14 cellular contexts compared by ENCODE assay signal in genomic region chr12:92029136-92029535, GRCh38.
DNase-seq lines count a peak whose midpoint lies in the region; ATAC-seq and TF ChIP-seq lines count a peak whose summit lies in the region.
"Had no signal": no experiment of that assay in that cellular context is flagged by ENCODE, and none has a peak within 500 bp of the region (broad histone marks: within the 10 kb centered on the region; RNA-seq: fewer than 3 reads in every experiment).

No MANE protein-coding gene starts in this region.

- no peaks in the 10 kb centered on the region for H3K9me3 Mint-ChIP-seq in activated naive CD4-positive, alpha-beta T cell treated with anti-CD3 and anti-CD28 coated beads for 36 hours
- peaks cover 4% of the 10 kb centered on the region for H3K9me3 Mint-ChIP-seq in activated naive CD8-positive, alpha-beta T cell treated with anti-CD3 and anti-CD28 coated beads, Interleukin-2, amount 10 ng/mL, durations not matched to agents 7 days and 5 days
- H3K9me3 Mint-ChIP-seq in mesothelial cell of epicardium, result no peaks in the 10 kb centered on the region
- no peaks in the 10 kb centered on the region; the same call in 2 of the 3 replicates for H3K9me3 Mint-ChIP-seq in GM23338

- no peaks in the 10 kb centered on the region for H3F3A ChIP-seq in GM23338 (replicated peaks; ENCODE audit: low read depth)

- CTCF ChIA-PET in activated naive CD4-positive, alpha-beta T cell treated with anti-CD3 and anti-CD28 coated beads for 36 hours (lab: Charles Lee), result interaction anchor here (0.7 to 1.4 kb wide), 2 partner anchors 19 to 181 kb away, joined by 3 to 4 read pairs; no protein-coding TSS in a partner anchor

- no peaks in the 10 kb centered on the region for H3K79me2 ChIP-seq in GM23338 (replicated peaks; ENCODE audit: insufficient read depth)

- no peak overlapping the region for H3K4me3 ChIP-seq in upper lobe of left lung
- no peak overlapping the region for H3K4me3 ChIP-seq in GM23338

- H3K36me3 Mint-ChIP-seq in activated naive CD4-positive, alpha-beta T cell treated with anti-CD3 and anti-CD28 coated beads for 36 hours (ENCODE audit: low read depth), result peaks cover 5% of the 10 kb centered on the region
- peaks cover 25% of the 10 kb centered on the region for H3K36me3 Mint-ChIP-seq in activated naive CD8-positive, alpha-beta T cell treated with anti-CD3 and anti-CD28 coated beads, Interleukin-2, amount 10 ng/mL, durations not matched to agents 7 days and 5 days
- H3K36me3 Mint-ChIP-seq in mesothelial cell of epicardium (no peaks in the 10 kb centered on the region), GM23338 (ENCODE audit: low read depth) (no peaks in the 10 kb centered on the region)

- H3K27me3 ChIP-seq in upper lobe of left lung, result no peaks in the 10 kb centered on the region
- H3K27me3 ChIP-seq in GM23338 (ENCODE audit: insufficient read depth), result no peaks in the 10 kb centered on the region

- TF ChIP-seq POLR2A in upper lobe of left lung (IDR thresholded peaks at IDR 0.05), result no peak

- 98 to 100% methylated on average over 2 of the region's 2 CpGs for WGBS in upper lobe of left lung, 2 donors

- no peak overlapping the region; the same call in 1 of the 2 replicates for H2AFZ ChIP-seq in GM23338

- no peaks in the 10 kb centered on the region for H4K20me1 ChIP-seq in GM23338 (replicated peaks; ENCODE audit: insufficient read depth)

- DNase-seq in activated naive CD4-positive, alpha-beta T cell treated with anti-CD3 and anti-CD28 coated beads for 36 hours, result no peak
- no peak for DNase-seq in activated naive CD4-positive, alpha-beta T cell (lab: John Stamatoyannopoulos, UW)
- no peak for DNase-seq in activated naive CD8-positive, alpha-beta T cell treated with anti-CD3 and anti-CD28 coated beads, Interleukin-2, amount 10 ng/mL, durations not matched to agents 7 days and 5 days
- DNase-seq in mesothelial cell of epicardium (ENCODE audit: low spot score in 2 of 2, unreplicated experiment in 2 of 2) (no peak), upper lobe of left lung (no peak), A172 (ENCODE audit: low spot score) (no peak), GM23338 (ENCODE audit: low spot score) (no peak)
- DNase-seq: H7; left ventricle myocardium superior; NCI-H1417 treated with DMSO at 0.1 percent for 48 hours; NCI-H510A; right cardiac atrium; stimulated activated CD4-positive, alpha-beta T cell treated with anti-CD3 and anti-CD28 coated beads, Interleukin-2, amount 100 ng/mL, for 24 hours had no signal

- peaks cover 70% of the 10 kb centered on the region for H3K4me1 Mint-ChIP-seq in activated naive CD4-positive, alpha-beta T cell treated with anti-CD3 and anti-CD28 coated beads for 36 hours (ENCODE audit: low read depth)
- H3K4me1 Mint-ChIP-seq in activated naive CD8-positive, alpha-beta T cell treated with anti-CD3 and anti-CD28 coated beads, Interleukin-2, amount 10 ng/mL, durations not matched to agents 7 days and 5 days, result peaks cover 59% of the 10 kb centered on the region
- peaks cover 41% of the 10 kb centered on the region for H3K4me1 Mint-ChIP-seq in mesothelial cell of epicardium
- H3K4me1 Mint-ChIP-seq in GM23338, result peaks cover 16% of the 10 kb centered on the region

- no peaks in the 10 kb centered on the region for H3K27me3 Mint-ChIP-seq in activated naive CD4-positive, alpha-beta T cell treated with anti-CD3 and anti-CD28 coated beads for 36 hours (ENCODE audit: low read depth)
- no peaks in the 10 kb centered on the region for H3K27me3 Mint-ChIP-seq in activated naive CD8-positive, alpha-beta T cell treated with anti-CD3 and anti-CD28 coated beads, Interleukin-2, amount 10 ng/mL, durations not matched to agents 7 days and 5 days
- H3K27me3 Mint-ChIP-seq in mesothelial cell of epicardium (ENCODE audit: low read depth), result no peaks in the 10 kb centered on the region
- H3K27me3 Mint-ChIP-seq in GM23338 (ENCODE audit: insufficient read depth, low read depth, poor library complexity), result no peaks in the 10 kb centered on the region

- H3K9me2 ChIP-seq in GM23338 (ENCODE audit: insufficient read depth), result peaks cover 6% of the 10 kb centered on the region; the same call in 1 of the 2 replicates

- H3K4me1 ChIP-seq in upper lobe of left lung (peaks cover 28 to 44% (median 35%) of the 10 kb centered on the region in 4 donors), GM23338 (ENCODE audit: insufficient read depth) (peaks cover 3% of the 10 kb centered on the region; the same call in 1 of the 2 replicates)

- H3K4me3 Mint-ChIP-seq in activated naive CD4-positive, alpha-beta T cell treated with anti-CD3 and anti-CD28 coated beads for 36 hours, result no peak overlapping the region
- no peak overlapping the region for H3K4me3 Mint-ChIP-seq in activated naive CD8-positive, alpha-beta T cell treated with anti-CD3 and anti-CD28 coated beads, Interleukin-2, amount 10 ng/mL, durations not matched to agents 7 days and 5 days
- H3K4me3 Mint-ChIP-seq in mesothelial cell of epicardium (no peak overlapping the region), GM23338 (no peak overlapping the region)

- H3K27ac ChIP-seq in upper lobe of left lung (peak overlapping the region in 3 of 4 donors; percentile 75 to 80 (median 78)), GM23338 (ENCODE audit: low read depth) (no peak overlapping the region)

- TF ChIP-seq CTCF in mesothelial cell of epicardium (IDR thresholded peaks at IDR 0.05; ENCODE audit: unreplicated experiment), result no peak
- no peak for TF ChIP-seq CTCF in upper lobe of left lung (IDR thresholded peaks at IDR 0.05)
- TF ChIP-seq CTCF in GM23338 (conservative IDR thresholded peaks at IDR 0.05; ENCODE audit: low read depth in 2 of 2), result no peak

- H3K36me3 ChIP-seq in upper lobe of left lung, result no peaks in the 10 kb centered on the region
- no peaks in the 10 kb centered on the region for H3K36me3 ChIP-seq in GM23338 (ENCODE audit: insufficient read depth)

- H3K27ac Mint-ChIP-seq in activated naive CD4-positive, alpha-beta T cell treated with anti-CD3 and anti-CD28 coated beads for 36 hours, result peak overlapping the region; percentile 25
- H3K27ac Mint-ChIP-seq in activated naive CD8-positive, alpha-beta T cell treated with anti-CD3 and anti-CD28 coated beads, Interleukin-2, amount 10 ng/mL, durations not matched to agents 7 days and 5 days, result peak overlapping the region; percentile 17
- H3K27ac Mint-ChIP-seq in mesothelial cell of epicardium, result peak overlapping the region; percentile 70
- H3K27ac Mint-ChIP-seq in GM23338, result no peak overlapping the region

- intact Hi-C loops in activated naive CD4-positive, alpha-beta T cell treated with anti-CD3 and anti-CD28 coated beads for 36 hours (cut with micrococcal nuclease), result no loop called here

- POLR2A ChIA-PET in activated naive CD8-positive, alpha-beta T cell treated with anti-CD3 and anti-CD28 coated beads, Interleukin-2, amount 10 ng/mL, durations not matched to agents 7 days and 5 days (lab: Charles Lee), result no interaction called here

- no peak overlapping the region for H3K4me2 ChIP-seq in GM23338

- no peak for TF ChIP-seq EP300 in upper lobe of left lung (IDR thresholded peaks at IDR 0.05)

- no peaks in the 10 kb centered on the region for H3K9me3 ChIP-seq in upper lobe of left lung

- ATAC-seq in activated naive CD8-positive, alpha-beta T cell treated with anti-CD3 and anti-CD28 coated beads, Interleukin-2, amount 10 ng/mL, durations not matched to agents 7 days and 5 days (ENCODE audit: low read depth), result no peak
- ATAC-seq in upper lobe of left lung (ENCODE audit: low FRiP score in 2 of 2), result no peak
- ATAC-seq in HG03095 (IDR thresholded peaks at IDR 0.05; ENCODE audit: unreplicated experiment), result no peak
- no peak for ATAC-seq in GM23338
- ATAC-seq: left ventricle myocardium superior, right cardiac atrium had no signal

TF ChIP-seq in GM23338, 12 proteins besides CTCF, POLR2A, EP300 and RAD21:
- TF ChIP-seq EZH2phosphoT487 (IDR thresholded peaks at IDR 0.05; ENCODE audit: unreplicated experiment), result no peak
- no peak for TF ChIP-seq REST (IDR thresholded peaks at IDR 0.05; ENCODE audit: unreplicated experiment)
- no peak for TF ChIP-seq NANOG (IDR thresholded peaks at IDR 0.05; ENCODE audit: borderline replicate concordance)
